ENCODE assay signal across 8 cellular contexts in genomic region chr20:63441777-63442493, GRCh38. TPM values are rescaled to one million over a fixed set of nuclear protein-coding genes. Genes with fewer than 3 reads are reported as not detected.
DNase-seq lines count a peak whose midpoint lies in the region; ATAC-seq and TF ChIP-seq lines count a peak whose summit lies in the region.

No MANE protein-coding gene starts in this region.

- DNase-seq in DMS153 (lab: John Stamatoyannopoulos, UW) (peak; percentile 27), HuH-7 (ENCODE audit: low spot score) (peak; percentile 98), T-helper 9 cell (peak; percentile 43), anterior cingulate cortex (lab: John Stamatoyannopoulos, UW) (peak in 41 of 58 donors; percentile 7 to 83 (median 43)), left lung (no peak)
- DNase-seq in stimulated activated CD8-positive, alpha-beta memory T cell treated with anti-CD3 and anti-CD28 coated beads, Interleukin-7, amount 100 ng/mL, for 1 hour (ENCODE audit: low read depth in 2 of 2): peak; percentile 25 to 33

- no peaks in the 10 kb centered on the region for H3K36me3 ChIP-seq in left lung

- no peaks in the 10 kb centered on the region for H3K4me1 ChIP-seq in left lung

- peaks cover 3 to 58% of the 10 kb centered on the region in 2 donors for H3K27me3 ChIP-seq in left lung

- ATAC-seq in left lung (peak; percentile 61), GM21529 (IDR thresholded peaks at IDR 0.05; ENCODE audit: unreplicated experiment) (no peak), HG02798 (IDR thresholded peaks at IDR 0.05; ENCODE audit: poor library complexity, unreplicated experiment) (no peak)

- intact Hi-C loops in left lung (cut with DNase I): no loop called here

- H3K9me3 ChIP-seq in left lung: no peaks in the 10 kb centered on the region

- no peak overlapping the region for H3K27ac ChIP-seq in left lung

- peak in 1 of 2 donors; percentile 24 for TF ChIP-seq CTCF in left lung (IDR thresholded peaks at IDR 0.05)

- no peak overlapping the region for H3K4me3 ChIP-seq in left lung

RNA-seq across cellular contexts. Expression of gene KCNQ2, which starts 30.5 kb away (rescaled TPM):
- total RNA-seq in left lung: not detected

RNA-seq across cellular contexts. Expression of gene EEF1A2, which starts 56.9 kb away (rescaled TPM):
- under 1 TPM; 0.47 to 0.50 TPM for total RNA-seq in left lung

Comparison
In these comparisons a context has a peak if more than half of its experiments do, and no peak if none do; other contexts are left out.
1. DNase-seq: peak in DMS153 (single experiment), HuH-7 (single experiment), T-helper 9 cell (single experiment), anterior cingulate cortex (41 of 58) and stimulated activated CD8-positive, alpha-beta memory T cell treated with anti-CD3 and anti-CD28 coated beads, Interleukin-7, amount 100 ng/mL, for 1 hour (2 of 2); none in left lung (0 of 2).